In genomic region chr6:85417336-85417735, GRCh38 we compare ENCODE assay signal across 20 cellular contexts. TPM values are rescaled to one million over a fixed set of nuclear protein-coding genes. Genes with fewer than 3 reads are reported as not detected.
DNase-seq lines count a peak whose midpoint lies in the region; ATAC-seq and TF ChIP-seq lines count a peak whose summit lies in the region.
"Had no signal": no experiment of that assay in that cellular context is flagged by ENCODE, and none has a peak within 500 bp of the region (broad histone marks: within the 10 kb centered on the region; RNA-seq: fewer than 3 reads in every experiment).

No MANE protein-coding gene starts in this region.

- TF ChIP-seq POLR2A in suprapubic skin (IDR thresholded peaks at IDR 0.05): no peak

- H3K36me3 ChIP-seq in suprapubic skin: no peaks in the 10 kb centered on the region
- H3K36me3 ChIP-seq: MG63, Peyer's patch had no signal

- no peaks in the 10 kb centered on the region for H3K27me3 ChIP-seq in suprapubic skin
- H3K27me3 ChIP-seq: MG63, Peyer's patch had no signal

- peaks cover 7% of the 10 kb centered on the region for H3K4me1 ChIP-seq in suprapubic skin
- H3K4me1 ChIP-seq: Peyer's patch had no signal

- TF ChIP-seq CTCF in fibroblast of mammary gland (conservative IDR thresholded peaks at IDR 0.05; ENCODE audit: control insufficient read depth, insufficient read depth, low read depth, low read length) (no peak), suprapubic skin (IDR thresholded peaks at IDR 0.05) (no peak), RWPE1 (conservative IDR thresholded peaks at IDR 0.05; ENCODE audit: low read depth) (no peak)

- intact Hi-C loops in posterior cingulate gyrus (cut with DNase I): no loop called here

- POLR2A ChIA-PET in RWPE1 (lab: Yijun Ruan, JAX; ENCODE audit: low non-redundant PET): no interaction called here

- DNase-seq in HCEC 1CT (peak; percentile 72), NCI-H226 (peak; percentile 22), fibroblast of mammary gland (ENCODE audit: low read depth) (peak; percentile 71), suprapubic skin (ENCODE audit: low spot score in 2 of 2) (no peak), posterior cingulate gyrus (no peak), RWPE1 (ENCODE audit: low spot score) (no peak), NCI-H146 treated with DMSO at 0.1 percent for 48 hours (lab: John Stamatoyannopoulos, UW; ENCODE audit: unreplicated experiment) (no peak)
- DNase-seq: C1 segment of cervical spinal cord; H9; MG63; NCI-H1048; NCI-H1436 treated with DMSO at 0.1 percent for 48 hours; NCI-H2029 treated with DMSO at 0.1 percent for 48 hours; NCI-H2171 treated with DMSO at 0.1 percent for 48 hours; NK-92 treated with Interleukin-12 subunit alpha and Interleukin-12 subunit beta, amount 100 ng/mL, for 24 hours; Peyer's patch; SHP77 treated with DMSO at 0.1 percent for 48 hours; SK-N-SH; T-cell had no signal

- TF ChIP-seq EP300 in suprapubic skin (IDR thresholded peaks at IDR 0.05): no peak

- no peaks in the 10 kb centered on the region for H3K9me3 ChIP-seq in suprapubic skin
- H3K9me3 ChIP-seq: MG63, Peyer's patch, SK-N-SH had no signal

- ATAC-seq in GM21737 (IDR thresholded peaks at IDR 0.05; ENCODE audit: unreplicated experiment): no peak
- ATAC-seq: T-cell had no signal

- H3K4me3 ChIP-seq in fibroblast of mammary gland (ENCODE audit: control insufficient read depth, low read depth, low read length): no peak overlapping the region
- H3K4me3 ChIP-seq in suprapubic skin: no peak overlapping the region
- H3K4me3 ChIP-seq: MG63, Peyer's patch had no signal

- peak overlapping the region; percentile 16 for H3K27ac ChIP-seq in suprapubic skin
- no peak overlapping the region for H3K27ac ChIP-seq in RWPE1
- H3K27ac ChIP-seq: Peyer's patch had no signal

- CTCF ChIA-PET in RWPE1 (lab: Yijun Ruan, JAX): no interaction called here

RNA-seq across cellular contexts. Expression of gene NT5E, which starts 32.5 kb away (rescaled TPM):
- 1 to 10 TPM; 1.1 to 8.7 (median 5.7) TPM for total RNA-seq in suprapubic skin

Comparison
In these comparisons a context has a peak if more than half of its experiments do, and no peak if none do; other contexts are left out.
1. DNase-seq: peak in HCEC 1CT (single experiment), NCI-H226 (single experiment) and fibroblast of mammary gland (single experiment); none in suprapubic skin (0 of 2), posterior cingulate gyrus (0 of 10), RWPE1 (single experiment) and NCI-H146 treated with DMSO at 0.1 percent for 48 hours (single experiment).